In genomic region chr1:158813159-158813558, GRCh38 we compare ENCODE assay signal across 17 cellular contexts. TPM values are rescaled to one million over a fixed set of nuclear protein-coding genes. Genes with fewer than 3 reads are reported as not detected.
A peak's percentile ranks its signal among the peaks of the same experiment; 100 is the strongest.
DNase-seq lines count a peak whose midpoint lies in the region; ATAC-seq and TF ChIP-seq lines count a peak whose summit lies in the region.
"Had no signal": no experiment of that assay in that cellular context is flagged by ENCODE, and none has a peak within 500 bp of the region (broad histone marks: within the 10 kb centered on the region; RNA-seq: fewer than 3 reads in every experiment).

No MANE protein-coding gene starts in this region.

- TF ChIP-seq POLR2A in tibial nerve (IDR thresholded peaks at IDR 0.05): no peak

- no peaks in the 10 kb centered on the region for H3K27me3 ChIP-seq in tibial nerve

- ATAC-seq in HG03342 (IDR thresholded peaks at IDR 0.05; ENCODE audit: unreplicated experiment): no peak

- intact Hi-C loops in activated CD4-positive, alpha-beta T cell treated with anti-CD3 and anti-CD28 coated beads, Interleukin-2, amount 10 ng/mL, durations not matched to agents 24 days and 14 days (cut with micrococcal nuclease): no loop called here
- intact Hi-C loops in dendritic cell treated with granulocyte-macrophage colony-stimulating factor and Interleukin-4, amounts not matched to agents 40 ng/mL and 50 ng/mL, for 4 days (cut with micrococcal nuclease): loop anchor here (10.0 kb wide), 1 partner anchor 262 kb away; the partner anchor contains the start of gene AIM2

- TF ChIP-seq CTCF in tibial nerve (IDR thresholded peaks at IDR 0.05) (no peak), foreskin fibroblast (IDR thresholded peaks at IDR 0.05; ENCODE audit: low read depth, low read length) (no peak)

- peaks cover 9% of the 10 kb centered on the region for H3K4me1 Mint-ChIP-seq in activated CD4-positive, alpha-beta T cell treated with anti-CD3 and anti-CD28 coated beads, Interleukin-2, amount 10 ng/mL, durations not matched to agents 24 days and 14 days
- H3K4me1 Mint-ChIP-seq in dendritic cell treated with granulocyte-macrophage colony-stimulating factor and Interleukin-4, amounts not matched to agents 40 ng/mL and 50 ng/mL, for 4 days (ENCODE audit: low read depth): peaks cover 67% of the 10 kb centered on the region

- peak; percentile 41 for DNase-seq in activated CD4-positive, alpha-beta T cell treated with anti-CD3 and anti-CD28 coated beads, Interleukin-2, amount 10 ng/mL, durations not matched to agents 24 days and 14 days
- DNase-seq in activated CD4-positive, alpha-beta T cell treated with anti-CD3 and anti-CD28 coated beads for 48 hours: no peak
- DNase-seq in MV-4-11 (lab: John Stamatoyannopoulos, UW): peak; percentile 66
- no peak for DNase-seq in tibial nerve (ENCODE audit: low spot score in 2 of 2)
- no peak for DNase-seq in foreskin fibroblast
- DNase-seq: DMS 273 treated with DMSO at 0.1 percent for 48 hours, HFFc6, MM.1S, NCI-H146, NCI-H2107, NCI-H345, SHP77 treated with DMSO at 0.1 percent for 48 hours had no signal

- no peak overlapping the region for H3K27ac Mint-ChIP-seq in activated CD4-positive, alpha-beta T cell treated with anti-CD3 and anti-CD28 coated beads, Interleukin-2, amount 10 ng/mL, durations not matched to agents 24 days and 14 days
- peak overlapping the region; percentile 81 for H3K27ac Mint-ChIP-seq in dendritic cell treated with granulocyte-macrophage colony-stimulating factor and Interleukin-4, amounts not matched to agents 40 ng/mL and 50 ng/mL, for 4 days
- H3K27ac Mint-ChIP-seq: HFFc6 had no signal

- no peaks in the 10 kb centered on the region for H3K4me1 ChIP-seq in tibial nerve

- H3K4me3 ChIP-seq in tibial nerve (no peak overlapping the region), foreskin fibroblast (ENCODE audit: low read depth in 1 of 2, low read length in 2 of 2) (no peak overlapping the region)

- H3K9me3 ChIP-seq in tibial nerve: no peaks in the 10 kb centered on the region

- TF ChIP-seq EP300 in tibial nerve (IDR thresholded peaks at IDR 0.05): no peak

- H3K4me3 Mint-ChIP-seq in activated CD4-positive, alpha-beta T cell treated with anti-CD3 and anti-CD28 coated beads, Interleukin-2, amount 10 ng/mL, durations not matched to agents 24 days and 14 days: no peak overlapping the region
- peak overlapping the region; percentile 17 for H3K4me3 Mint-ChIP-seq in dendritic cell treated with granulocyte-macrophage colony-stimulating factor and Interleukin-4, amounts not matched to agents 40 ng/mL and 50 ng/mL, for 4 days
- H3K4me3 Mint-ChIP-seq: HFFc6 had no signal

- WGBS in tibial nerve, 2 donors: 52 to 60% methylated on average over 3 of the region's 3 CpGs

- H3K36me3 Mint-ChIP-seq in activated CD4-positive, alpha-beta T cell treated with anti-CD3 and anti-CD28 coated beads, Interleukin-2, amount 10 ng/mL, durations not matched to agents 24 days and 14 days (ENCODE audit: low read depth): no peaks in the 10 kb centered on the region
- no peaks in the 10 kb centered on the region for H3K36me3 Mint-ChIP-seq in dendritic cell treated with granulocyte-macrophage colony-stimulating factor and Interleukin-4, amounts not matched to agents 40 ng/mL and 50 ng/mL, for 4 days (ENCODE audit: low read depth)

- H3K9me3 Mint-ChIP-seq in activated CD4-positive, alpha-beta T cell treated with anti-CD3 and anti-CD28 coated beads, Interleukin-2, amount 10 ng/mL, durations not matched to agents 24 days and 14 days: no peaks in the 10 kb centered on the region
- no peaks in the 10 kb centered on the region for H3K9me3 Mint-ChIP-seq in dendritic cell treated with granulocyte-macrophage colony-stimulating factor and Interleukin-4, amounts not matched to agents 40 ng/mL and 50 ng/mL, for 4 days

- no peaks in the 10 kb centered on the region for H3K36me3 ChIP-seq in tibial nerve

- H3K27ac ChIP-seq in tibial nerve: no peak overlapping the region

- no peaks in the 10 kb centered on the region for H3K27me3 Mint-ChIP-seq in activated CD4-positive, alpha-beta T cell treated with anti-CD3 and anti-CD28 coated beads, Interleukin-2, amount 10 ng/mL, durations not matched to agents 24 days and 14 days
- no peaks in the 10 kb centered on the region for H3K27me3 Mint-ChIP-seq in dendritic cell treated with granulocyte-macrophage colony-stimulating factor and Interleukin-4, amounts not matched to agents 40 ng/mL and 50 ng/mL, for 4 days

RNA-seq across cellular contexts. Expression of gene MNDA, which starts 18.0 kb away (rescaled TPM):
- total RNA-seq in activated CD4-positive, alpha-beta T cell treated with anti-CD3 and anti-CD28 coated beads, Interleukin-2, amount 10 ng/mL, durations not matched to agents 24 days and 14 days: not detected in 2 replicates
- total RNA-seq in tibial nerve: 1 to 10 TPM; 3.3 to 5.7 (median 4.3) TPM
- total RNA-seq: A673, Daoy, HFFc6 had no signal

RNA-seq across cellular contexts. Expression of gene OR6N2, which starts 32.2 kb away (rescaled TPM):
- total RNA-seq in activated CD4-positive, alpha-beta T cell treated with anti-CD3 and anti-CD28 coated beads, Interleukin-2, amount 10 ng/mL, durations not matched to agents 24 days and 14 days: not detected in 2 replicates
- total RNA-seq in tibial nerve: not detected
- total RNA-seq: A673, Daoy, H4, HFFc6 had no signal

RNA-seq across cellular contexts. Expression of gene OR6N1, which starts 41.2 kb away (rescaled TPM):
- not detected in 2 replicates for total RNA-seq in activated CD4-positive, alpha-beta T cell treated with anti-CD3 and anti-CD28 coated beads, Interleukin-2, amount 10 ng/mL, durations not matched to agents 24 days and 14 days
- not detected for total RNA-seq in tibial nerve
- total RNA-seq: A673, Daoy, H4, HFFc6 had no signal

RNA-seq across cellular contexts. Expression of gene OR6K6, which starts 58.6 kb away (rescaled TPM):
- not detected in 2 replicates for total RNA-seq in activated CD4-positive, alpha-beta T cell treated with anti-CD3 and anti-CD28 coated beads, Interleukin-2, amount 10 ng/mL, durations not matched to agents 24 days and 14 days
- not detected for total RNA-seq in tibial nerve
- total RNA-seq: A673, Daoy, H4, HFFc6 had no signal

Comparison
In these comparisons a context has a peak if more than half of its experiments do, and no peak if none do; other contexts are left out.
1. DNase-seq: peak in activated CD4-positive, alpha-beta T cell treated with anti-CD3 and anti-CD28 coated beads, Interleukin-2, amount 10 ng/mL, durations not matched to agents 24 days and 14 days (single experiment) and MV-4-11 (single experiment); none in activated CD4-positive, alpha-beta T cell treated with anti-CD3 and anti-CD28 coated beads for 48 hours (single experiment), tibial nerve (0 of 2) and foreskin fibroblast (0 of 2).